8 cellular contexts compared by ENCODE assay signal in the genomic region with DNA sequence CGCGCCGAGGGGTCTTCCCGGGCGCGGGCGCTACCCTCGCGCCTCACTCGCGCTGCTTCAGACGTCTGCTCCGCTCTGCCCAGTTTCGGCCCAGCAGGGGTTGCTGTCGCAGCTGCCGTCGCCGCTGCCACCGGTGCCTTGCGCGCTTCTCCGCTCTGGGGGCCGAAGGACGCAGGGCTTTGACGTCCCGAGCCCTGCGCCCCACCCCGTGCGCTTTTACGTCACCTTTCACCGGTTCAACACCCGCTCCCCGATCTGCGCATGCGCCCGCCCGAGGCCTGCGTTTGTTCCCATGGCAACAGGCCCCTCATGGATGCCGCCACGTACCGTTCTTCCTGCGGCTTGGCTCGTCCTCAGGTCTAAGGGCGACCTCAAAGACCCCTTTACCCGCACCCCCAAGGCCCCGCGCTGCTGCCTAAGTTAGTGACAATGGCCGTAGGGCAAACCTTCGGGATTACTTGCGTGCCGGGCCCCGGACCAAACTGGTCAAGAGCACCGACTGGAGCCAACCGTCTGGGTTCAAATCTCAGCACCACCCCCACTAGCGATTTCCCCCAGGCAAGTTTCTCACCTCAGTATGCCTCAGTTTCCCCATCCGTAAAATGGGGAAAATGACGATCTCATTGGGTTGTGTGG. TPM values are rescaled to one million over a fixed set of nuclear protein-coding genes. Genes with fewer than 3 reads are reported as not detected.
A peak's percentile ranks its signal among the peaks of the same experiment; 100 is the strongest.
DNase-seq lines count a peak whose midpoint lies in the region; ATAC-seq and TF ChIP-seq lines count a peak whose summit lies in the region.

No MANE protein-coding gene starts in this region.

- intact Hi-C loops in activated CD4-positive, alpha-beta T cell treated with anti-CD3 and anti-CD28 coated beads for 36 hours (cut with DNase I, micrococcal nuclease), result loop anchor here (1.0 to 5.0 kb wide), 14 partner anchors 25 to 892 kb away; partner anchors contain the start of genes AIP (in 1 of the 2), ANKRD13D (in 1 of the 2), CHKA (in 1 of the 2) and GRK2 (in 1 of the 2)

- peaks cover 16% of the 10 kb centered on the region for H3K36me3 Mint-ChIP-seq in activated CD4-positive, alpha-beta T cell treated with anti-CD3 and anti-CD28 coated beads for 36 hours (ENCODE audit: low read depth)

- peak overlapping the region; percentile 85 for H3K27ac Mint-ChIP-seq in activated CD4-positive, alpha-beta T cell treated with anti-CD3 and anti-CD28 coated beads for 36 hours

- CTCF ChIA-PET in activated CD4-positive, alpha-beta T cell treated with anti-CD3 and anti-CD28 coated beads for 36 hours (lab: Charles Lee), result interaction anchor here (0.6 to 1.1 kb wide), 2 partner anchors 26 to 149 kb away, joined by 3 to 4 read pairs; partner anchors contain the start of gene AIP

- peak overlapping the region; percentile 89 for H3K4me3 Mint-ChIP-seq in activated CD4-positive, alpha-beta T cell treated with anti-CD3 and anti-CD28 coated beads for 36 hours

- H3K27ac ChIP-seq in layer of hippocampus (ENCODE audit: low read depth, low read length), result peak overlapping the region; percentile 100

- no peaks in the 10 kb centered on the region for H3K9me3 Mint-ChIP-seq in activated CD4-positive, alpha-beta T cell treated with anti-CD3 and anti-CD28 coated beads for 36 hours (ENCODE audit: low read depth)

- no peaks in the 10 kb centered on the region for H3K27me3 ChIP-seq in layer of hippocampus (ENCODE audit: control insufficient read depth, insufficient read depth, low read length)

- POLR2A ChIA-PET in activated CD4-positive, alpha-beta T cell treated with anti-CD3 and anti-CD28 coated beads for 36 hours (lab: Charles Lee), result no interaction called here

- peaks cover 2% of the 10 kb centered on the region for H3K27me3 Mint-ChIP-seq in activated CD4-positive, alpha-beta T cell treated with anti-CD3 and anti-CD28 coated beads for 36 hours

- ATAC-seq in HG03439 (IDR thresholded peaks at IDR 0.05; ENCODE audit: unreplicated experiment), result peak; percentile 41
- peak; percentile 21 for ATAC-seq in activated CD4-positive, alpha-beta T cell treated with anti-CD3 and anti-CD28 coated beads for 36 hours

- H3K4me1 Mint-ChIP-seq in activated CD4-positive, alpha-beta T cell treated with anti-CD3 and anti-CD28 coated beads for 36 hours, result peaks cover 26% of the 10 kb centered on the region

- DNase-seq in Ammon's horn (ENCODE audit: low spot score) (peak; percentile 97), GM19238 (ENCODE audit: insufficient read length, low spot score) (peak; percentile 97), NCI-H510A (lab: John Stamatoyannopoulos, UW) (peak; percentile 96), choroid plexus epithelial cell (ENCODE audit: low read depth) (peak; percentile 98)
- DNase-seq in activated CD4-positive, alpha-beta T cell treated with anti-CD3 and anti-CD28 coated beads for 36 hours, result peak; percentile 100
- peak; percentile 99 to 100 (median 99) for DNase-seq in stimulated activated CD4-positive, alpha-beta T cell treated with anti-CD3 and anti-CD28 coated beads, Interleukin-1b, Interleukin-23, amount 100 ng/mL, for 24 hours (ENCODE audit: low read depth in 4 of 4, low spot score in 1 of 4)

- peak overlapping the region; percentile 95 for H3K4me3 ChIP-seq in choroid plexus epithelial cell (ENCODE audit: low read depth, low read length)

- TF ChIP-seq CTCF in choroid plexus epithelial cell (conservative IDR thresholded peaks at IDR 0.05; ENCODE audit: low read depth, low read length), result no peak

RNA-seq across cellular contexts. Expression of gene CDK2AP2, which starts 0.6 kb away (rescaled TPM):
- total RNA-seq in activated CD4-positive, alpha-beta T cell treated with anti-CD3 and anti-CD28 coated beads for 36 hours, result 10 to 100 TPM; 64.1 to 68.7 TPM

RNA-seq across cellular contexts. Expression of gene PITPNM1, which starts 3.4 kb away (rescaled TPM):
- 100 to 1,000 TPM in 1 of 2 experiments, 10 to 100 TPM in 1; 94.5 to 100 TPM for total RNA-seq in activated CD4-positive, alpha-beta T cell treated with anti-CD3 and anti-CD28 coated beads for 36 hours

RNA-seq across cellular contexts. Expression of gene CABP2, which starts 14.6 kb away (rescaled TPM):
- total RNA-seq in activated CD4-positive, alpha-beta T cell treated with anti-CD3 and anti-CD28 coated beads for 36 hours, result not detected

RNA-seq across cellular contexts. Expression of gene AIP, which starts 25.8 kb away (rescaled TPM):
- 100 to 1,000 TPM; 142 to 144 TPM for total RNA-seq in activated CD4-positive, alpha-beta T cell treated with anti-CD3 and anti-CD28 coated beads for 36 hours

RNA-seq across cellular contexts. Expression of gene TMEM134, which starts 39.6 kb away (rescaled TPM):
- total RNA-seq in activated CD4-positive, alpha-beta T cell treated with anti-CD3 and anti-CD28 coated beads for 36 hours, result 10 to 100 TPM; 69.9 to 74.7 TPM

Comparison
In these comparisons a context has a peak if more than half of its experiments do, and no peak if none do; other contexts are left out.
1. Peak in every context shown above with its lines: DNase-seq, ATAC-seq, H3K4me3 ChIP-seq and H3K27ac ChIP-seq.